ENCODE assay signal across 20 cellular contexts in genomic region chr17:53118948-53119347, GRCh38.
"Had no signal": no experiment of that assay in that cellular context is flagged by ENCODE, and none has a peak within 500 bp of the region (broad histone marks: within the 10 kb centered on the region; RNA-seq: fewer than 3 reads in every experiment).

No MANE protein-coding gene starts in this region.

- DNase-seq: Karpas-422; KBM-7; MG63; NCI-H1092 treated with DMSO at 0.1 percent for 48 hours; NCI-H1436 treated with DMSO at 0.1 percent for 48 hours; NCI-H1694; NCI-H1930; NCI-H2081 treated with DMSO at 0.1 percent for 48 hours; NCI-H2171; NCI-H345; NCI-H446 treated with DMSO at 0.1 percent for 48 hours; NCI-H510A treated with DMSO at 0.1 percent for 48 hours; NCI-H69; NCI-H774; NK-92 treated with Interleukin-12 subunit alpha and Interleukin-12 subunit beta, amount 100 ng/mL, for 24 hours; PC-3; Peyer's patch; SHP77 treated with DMSO at 0.1 percent for 48 hours; SJCRH30 had no signal

- H3K27ac ChIP-seq: Peyer's patch, SJCRH30, SK-N-MC had no signal

- H3K27me3 ChIP-seq: MG63, Peyer's patch, SJCRH30 had no signal

- H3K9me3 ChIP-seq: MG63, SJCRH30 had no signal

- H3K4me1 ChIP-seq: Peyer's patch had no signal

- H3K36me3 ChIP-seq: MG63, Peyer's patch, SJCRH30 had no signal

- H3K4me3 ChIP-seq: MG63, Peyer's patch, SJCRH30, SK-N-MC had no signal
